8 cellular contexts compared by ENCODE assay signal in the genomic region with DNA sequence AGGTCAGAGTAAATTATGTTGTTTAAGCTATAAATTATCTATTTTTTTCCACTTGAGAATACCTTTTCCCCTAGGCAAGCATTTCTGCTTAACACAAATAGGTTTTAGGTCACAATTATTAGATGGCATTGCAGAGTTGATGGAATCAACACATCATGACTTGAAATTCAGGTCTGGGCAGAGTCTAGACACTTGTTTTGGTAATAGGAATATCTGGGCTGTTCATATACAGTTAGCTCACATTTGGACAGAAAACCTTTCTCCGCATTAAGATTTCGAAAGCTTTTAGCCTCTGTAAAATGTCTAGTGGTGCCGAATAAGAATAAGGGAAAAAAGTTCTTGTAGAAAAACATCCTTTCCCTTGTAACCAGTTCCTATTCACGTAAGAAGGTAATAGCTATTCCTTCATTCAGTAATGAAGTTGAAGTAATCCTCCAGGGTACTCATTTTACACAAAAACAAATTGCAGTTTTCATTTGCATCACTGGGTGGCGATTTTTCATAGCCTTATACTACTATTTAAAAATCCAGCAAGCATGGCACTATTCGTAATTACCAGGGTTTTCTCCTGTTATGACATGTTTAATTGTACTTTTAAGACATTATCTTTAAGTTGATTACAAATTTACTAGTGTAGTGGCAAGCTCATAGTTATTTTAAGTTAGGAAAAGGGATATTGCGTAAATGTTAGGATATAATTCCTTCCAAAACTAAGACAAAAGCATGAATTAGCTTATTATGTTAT. TPM values are rescaled to one million over a fixed set of nuclear protein-coding genes. Genes with fewer than 3 reads are reported as not detected.
A peak's percentile ranks its signal among the peaks of the same experiment; 100 is the strongest.
DNase-seq lines count a peak whose midpoint lies in the region; ATAC-seq, FAIRE-seq and TF ChIP-seq lines count a peak whose summit lies in the region.

No MANE protein-coding gene starts in this region.

- peaks cover 0 to 3% of the 10 kb centered on the region in 2 donors for H3K9me3 ChIP-seq in CD4-positive, alpha-beta memory T cell (ENCODE audit: control insufficient read depth in 1 of 2, low read length in 2 of 2)
- H3K9me3 ChIP-seq in pancreas = no peaks in the 10 kb centered on the region

- no peak overlapping the region for H3K4me3 ChIP-seq in CD4-positive, alpha-beta memory T cell (ENCODE audit: low read length in 2 of 2)
- no peak overlapping the region for H3K4me3 ChIP-seq in pancreas

- TF ChIP-seq CTCF in foreskin keratinocyte (conservative IDR thresholded peaks at IDR 0.05) (peak; percentile 83), pancreas (IDR thresholded peaks at IDR 0.05) (peak in 2 of 4 donors; percentile 34 to 40)

- H3K27ac Mint-ChIP-seq in CD4-positive, alpha-beta memory T cell = peak overlapping the region in 5 of 7 donors; percentile 41 to 59 (median 45)

- H3K27me3 Mint-ChIP-seq in CD4-positive, alpha-beta memory T cell = no peaks in the 10 kb centered on the region

- peaks cover 0 to 8% (median 5%) of the 10 kb centered on the region in 8 donors for H3K9me3 Mint-ChIP-seq in CD4-positive, alpha-beta memory T cell

- H3K4me3 Mint-ChIP-seq in CD4-positive, alpha-beta memory T cell = peak overlapping the region in 3 of 8 donors; percentile 21 to 51 (median 35)

- peaks cover 18 to 35% (median 24%) of the 10 kb centered on the region in 4 donors for H3K4me1 Mint-ChIP-seq in CD4-positive, alpha-beta memory T cell

- ATAC-seq in GM18870 (IDR thresholded peaks at IDR 0.05; ENCODE audit: unreplicated experiment) (peak; percentile 77), HG03280 (IDR thresholded peaks at IDR 0.05; ENCODE audit: unreplicated experiment) (peak; percentile 69), foreskin keratinocyte (peak; percentile 94), pancreas (peak; percentile 82 to 96 (median 92)), HG03520 (IDR thresholded peaks at IDR 0.05; ENCODE audit: unreplicated experiment) (no peak)

- no peaks in the 10 kb centered on the region for H3K36me3 ChIP-seq in CD4-positive, alpha-beta memory T cell (ENCODE audit: insufficient read depth, low read length)
- no peaks in the 10 kb centered on the region for H3K36me3 ChIP-seq in pancreas

- FAIRE-seq in pancreas (lab: Jason Lieb, UNC) = peak; percentile 95

- H3K36me3 Mint-ChIP-seq in CD4-positive, alpha-beta memory T cell = peaks cover 13 to 14% of the 10 kb centered on the region in 2 donors

- POLR2A ChIA-PET in CD4-positive, alpha-beta memory T cell (lab: Charles Lee; ENCODE audit: partially characterized antibody) = interaction anchor here (0.5 to 2.4 kb wide), 11 partner anchors 41 to 509 kb away, joined by 3 to 11 read pairs (median 4); a partner anchor contains a TSS

- no peak overlapping the region for H3K27ac ChIP-seq in CD4-positive, alpha-beta memory T cell (ENCODE audit: low read depth, low read length)
- H3K27ac ChIP-seq in foreskin keratinocyte (no peak overlapping the region), pancreas (peak overlapping the region in 2 of 4 donors; percentile 62 to 65)

- CTCF ChIA-PET in CD4-positive, alpha-beta memory T cell (lab: Charles Lee; ENCODE audit: partially characterized antibody) = interaction anchor here (0.6 to 3.7 kb wide), 47 partner anchors 8 to 615 kb away, joined by 3 to 56 read pairs (median 4); a partner anchor contains a TSS

- WGBS in pancreas, 2 donors = 22 to 28% methylated on average over 7 of the region's 7 CpGs

- intact Hi-C loops in CD4-positive, alpha-beta memory T cell (cut with micrococcal nuclease) = loop anchor here (1.0 to 5.0 kb wide), 6 partner anchors 81 to 615 kb away; a partner anchor contains a TSS
- intact Hi-C loops in pancreas (cut with DNase I) = loop anchor here in 1 of 3 donors (10.0 kb wide), 1 partner anchor 83 kb away; no protein-coding TSS in a partner anchor

- no peaks in the 10 kb centered on the region for H3K27me3 ChIP-seq in CD4-positive, alpha-beta memory T cell (ENCODE audit: insufficient read depth, low read length)
- H3K27me3 ChIP-seq in foreskin keratinocyte = no peaks in the 10 kb centered on the region
- no peaks in the 10 kb centered on the region for H3K27me3 ChIP-seq in pancreas

- peak; percentile 47 to 62 (median 54) for DNase-seq in CD4-positive, alpha-beta memory T cell
- DNase-seq in NCI-H446 treated with DMSO at 0.1 percent for 48 hours (lab: John Stamatoyannopoulos, UW) = peak; percentile 88
- DNase-seq in activated CD8-positive, alpha-beta memory T cell treated with anti-CD3 and anti-CD28 coated beads, Interleukin-2, amount 50 U/mL, for 4 hours = peak; percentile 31
- peak; percentile 41 to 76 for DNase-seq in foreskin keratinocyte
- peak in 3 of 6 donors; percentile 33 to 46 (median 43) for DNase-seq in pancreas

- peaks cover 15% of the 10 kb centered on the region for H3K4me1 ChIP-seq in CD4-positive, alpha-beta memory T cell (ENCODE audit: insufficient read depth, low read length)
- H3K4me1 ChIP-seq in foreskin keratinocyte (peaks cover 22% of the 10 kb centered on the region), pancreas (peaks cover 20 to 26% (median 22%) of the 10 kb centered on the region in 3 donors)

RNA-seq across cellular contexts. Expression of a gene that starts 37.0 kb away (rescaled TPM):
- 10 to 100 TPM; 31.2 to 35.5 TPM for total RNA-seq in CD4-positive, alpha-beta memory T cell
- polyA plus RNA-seq in CD4-positive, alpha-beta memory T cell = 10 to 100 TPM; 91.7 to 96.6 TPM
- total RNA-seq in foreskin keratinocyte (71.0 and 88.1 TPM in 2 replicates), pancreas (10 to 100 TPM in 3 of 6 donors, 1 to 10 TPM in 3; 5.2 to 13.4 (median 9.6) TPM)
- polyA plus RNA-seq in foreskin keratinocyte (87.0 and 110 TPM in 2 replicates), pancreas (10 to 100 TPM in 1 of 2 donors, 1 to 10 TPM in 1; 7.5 to 16.0 TPM)

RNA-seq across cellular contexts. Expression of a gene that starts 40.8 kb away (rescaled TPM):
- total RNA-seq in CD4-positive, alpha-beta memory T cell = 10 to 100 TPM; 23.5 to 25.1 TPM
- 10 to 100 TPM; 30.0 to 36.7 TPM for polyA plus RNA-seq in CD4-positive, alpha-beta memory T cell
- total RNA-seq in foreskin keratinocyte (10.4 and 10.5 TPM in 2 replicates), pancreas (10 to 100 TPM; 11.6 to 20.8 (median 17.8) TPM)
- polyA plus RNA-seq in foreskin keratinocyte (6.5 and 7.1 TPM in 2 replicates), pancreas (10 to 100 TPM in 1 of 2 donors, 1 to 10 TPM in 1; 5.0 to 15.5 TPM)
